8 cellular contexts compared by ENCODE assay signal in genomic region chr18:62325806-62326645, GRCh38. TPM values are rescaled to one million over a fixed set of nuclear protein-coding genes. Genes with fewer than 3 reads are reported as not detected.
DNase-seq lines count a peak whose midpoint lies in the region; ATAC-seq and TF ChIP-seq lines count a peak whose summit lies in the region.

No MANE protein-coding gene starts in this region.

- ATAC-seq in RWPE2 (ENCODE audit: low read depth), result peak; percentile 40

- TF ChIP-seq CTCF in RWPE2 (IDR thresholded peaks at IDR 0.05; ENCODE audit: poor library complexity, severe bottlenecking) (no peak), choroid plexus epithelial cell (conservative IDR thresholded peaks at IDR 0.05; ENCODE audit: low read depth, low read length) (no peak), tibial artery (IDR thresholded peaks at IDR 0.05) (no peak)

- H3K27ac ChIP-seq in RWPE2 (ENCODE audit: poor library complexity, severe bottlenecking), result no peak overlapping the region
- H3K27ac ChIP-seq in tibial artery, result no peak overlapping the region

- no peaks in the 10 kb centered on the region for H3K27me3 ChIP-seq in RWPE2 (ENCODE audit: insufficient read depth, poor library complexity, severe bottlenecking)
- H3K27me3 ChIP-seq in tibial artery, result peaks cover 0 to 65% of the 10 kb centered on the region in 2 donors

- H3K36me3 ChIP-seq in RWPE2 (ENCODE audit: low read depth), result no peaks in the 10 kb centered on the region
- no peaks in the 10 kb centered on the region for H3K36me3 ChIP-seq in tibial artery

- H3K4me1 ChIP-seq in RWPE2 (ENCODE audit: insufficient read depth, poor library complexity, severe bottlenecking) (no peaks in the 10 kb centered on the region), tibial artery (peaks cover 0 to 41% (median 18%) of the 10 kb centered on the region in 4 donors)

- peak; percentile 21 for DNase-seq in EL
- no peak for DNase-seq in HEK293T (ENCODE audit: extremely low spot score)
- DNase-seq in RWPE2 (ENCODE audit: low spot score), result no peak
- peak; percentile 20 for DNase-seq in choroid plexus epithelial cell (ENCODE audit: low read depth)
- DNase-seq in lung microvascular endothelial cell (ENCODE audit: low read depth in 2 of 2), result peak; percentile 31 to 35
- DNase-seq in tibial artery, result no peak
- DNase-seq in effector CD8-positive, alpha-beta T cell (lab: John Stamatoyannopoulos, UW), result no peak
- DNase-seq in COLO829 (ENCODE audit: low spot score), result no peak

- H3K9me3 ChIP-seq in RWPE2 (ENCODE audit: severe bottlenecking), result no peaks in the 10 kb centered on the region
- H3K9me3 ChIP-seq in tibial artery, result no peaks in the 10 kb centered on the region

- intact Hi-C loops in tibial artery (cut with DNase I; ENCODE audit: low total_unique reads), result no loop called here

- H3K4me3 ChIP-seq in RWPE2 (ENCODE audit: severe bottlenecking), result peak overlapping the region; percentile 43
- peak overlapping the region; percentile 37 for H3K4me3 ChIP-seq in choroid plexus epithelial cell (ENCODE audit: low read depth, low read length)
- peak overlapping the region; percentile 47 to 48 for H3K4me3 ChIP-seq in tibial artery

- CTCF ChIA-PET in HEK293T (lab: Yijun Ruan, JAX), result interaction anchor here (0.9 kb wide), 1 partner anchor 12 kb away, joined by 3 read pairs; no protein-coding TSS in a partner anchor

- POLR2A ChIA-PET in HEK293T (lab: Yijun Ruan, JAX), result no interaction called here

TF ChIP-seq in HEK293T, 16 proteins besides CTCF, POLR2A, EP300 and RAD21:
- TF ChIP-seq ZNF384 (IDR thresholded peaks at IDR 0.05), result no peak
- TF ChIP-seq L3MBTL2 (conservative IDR thresholded peaks at IDR 0.05), result peak; percentile 23; the same call in 1 of the 2 replicates
- TF ChIP-seq, protein P1, sequence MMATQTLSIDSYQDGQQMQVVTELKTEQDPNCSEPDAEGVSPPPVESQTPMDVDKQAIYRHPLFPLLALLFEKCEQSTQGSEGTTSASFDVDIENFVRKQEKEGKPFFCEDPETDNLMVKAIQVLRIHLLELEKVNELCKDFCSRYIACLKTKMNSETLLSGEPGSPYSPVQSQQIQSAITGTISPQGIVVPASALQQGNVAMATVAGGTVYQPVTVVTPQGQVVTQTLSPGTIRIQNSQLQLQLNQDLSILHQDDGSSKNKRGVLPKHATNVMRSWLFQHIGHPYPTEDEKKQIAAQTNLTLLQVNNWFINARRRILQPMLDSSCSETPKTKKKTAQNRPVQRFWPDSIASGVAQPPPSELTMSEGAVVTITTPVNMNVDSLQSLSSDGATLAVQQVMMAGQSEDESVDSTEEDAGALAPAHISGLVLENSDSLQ (IDR thresholded peaks at IDR 0.05), result no peak

RNA-seq across cellular contexts. Expression of gene TNFRSF11A, which starts 0.9 kb away (rescaled TPM):
- 18.7 and 31.7 TPM in 2 replicates for total RNA-seq in lung microvascular endothelial cell

Comparison
In these comparisons a context has a peak if more than half of its experiments do, and no peak if none do; other contexts are left out.
1. DNase-seq: peak in EL (single experiment), choroid plexus epithelial cell (single experiment) and lung microvascular endothelial cell (2 of 2); none in HEK293T (single experiment), RWPE2 (single experiment), tibial artery (0 of 2), effector CD8-positive, alpha-beta T cell (single experiment) and COLO829 (single experiment).
2. Peak in every context shown above with its lines, with median percentiles within 50 percentile points of each other: H3K4me3 ChIP-seq.